In genomic region chr15:60582370-60583036, GRCh38 we compare ENCODE assay signal across 8 cellular contexts.
DNase-seq lines count a peak whose midpoint lies in the region; ATAC-seq and TF ChIP-seq lines count a peak whose summit lies in the region.

No MANE protein-coding gene starts in this region.

- H3K4me1 Mint-ChIP-seq in CD4-positive, alpha-beta memory T cell, result peaks cover 73 to 96% (median 87%) of the 10 kb centered on the region in 4 donors
- H3K4me1 Mint-ChIP-seq in activated CD4-positive, alpha-beta memory T cell treated with anti-CD3 and anti-CD28 coated beads, Interleukin-2, amount 10 ng/mL, durations not matched to agents 7 days and 5 days, result peaks cover 91% of the 10 kb centered on the region
- peaks cover 19% of the 10 kb centered on the region for H3K4me1 Mint-ChIP-seq in chondrocyte (ENCODE audit: low read depth)

- peak overlapping the region; percentile 7 to 27 for H3K4me3 ChIP-seq in CD4-positive, alpha-beta memory T cell (ENCODE audit: low read length in 2 of 2)
- no peak overlapping the region for H3K4me3 ChIP-seq in HAP-1

- H3K36me3 Mint-ChIP-seq in CD4-positive, alpha-beta memory T cell, result peaks cover 6 to 54% of the 10 kb centered on the region in 2 donors
- H3K36me3 Mint-ChIP-seq in activated CD4-positive, alpha-beta memory T cell treated with anti-CD3 and anti-CD28 coated beads, Interleukin-2, amount 10 ng/mL, durations not matched to agents 7 days and 5 days (ENCODE audit: low read depth), result peaks cover 36% of the 10 kb centered on the region
- H3K36me3 Mint-ChIP-seq in chondrocyte (ENCODE audit: low read depth), result no peaks in the 10 kb centered on the region

- H3K9me3 ChIP-seq in CD4-positive, alpha-beta memory T cell (ENCODE audit: control insufficient read depth in 1 of 2, low read length in 2 of 2), result no peaks in the 10 kb centered on the region
- H3K9me3 ChIP-seq in HAP-1, result no peaks in the 10 kb centered on the region; the same call in 1 of the 2 replicates

- H3K27ac ChIP-seq in CD4-positive, alpha-beta memory T cell (ENCODE audit: low read depth, low read length), result peak overlapping the region; percentile 92

- intact Hi-C loops in CD4-positive, alpha-beta memory T cell (cut with micrococcal nuclease), result loop anchor here (1.0 to 10.0 kb wide), 3 partner anchors 10 to 188 kb away; partner anchors contain the start of gene ANXA2

- peaks cover 99% of the 10 kb centered on the region for H3K4me1 ChIP-seq in CD4-positive, alpha-beta memory T cell (ENCODE audit: insufficient read depth, low read length)
- H3K4me1 ChIP-seq in HAP-1, result peaks cover 69% of the 10 kb centered on the region

- H3K27ac Mint-ChIP-seq in CD4-positive, alpha-beta memory T cell, result peak overlapping the region; percentile 92 to 98 (median 97)
- H3K27ac Mint-ChIP-seq in activated CD4-positive, alpha-beta memory T cell treated with anti-CD3 and anti-CD28 coated beads, Interleukin-2, amount 10 ng/mL, durations not matched to agents 7 days and 5 days, result peak overlapping the region; percentile 96
- no peak overlapping the region for H3K27ac Mint-ChIP-seq in chondrocyte (ENCODE audit: unreplicated experiment)

- TF ChIP-seq CTCF in chondrocyte (IDR thresholded peaks at IDR 0.05), result no peak

- CTCF ChIA-PET in CD4-positive, alpha-beta memory T cell (lab: Charles Lee; ENCODE audit: partially characterized antibody), result interaction anchor here (0.8 to 8.3 kb wide), 10 partner anchors 11 to 350 kb away, joined by 3 to 87 read pairs (median 8); no protein-coding TSS in a partner anchor
- CTCF ChIA-PET in activated CD4-positive, alpha-beta memory T cell treated with anti-CD3 and anti-CD28 coated beads, Interleukin-2, amount 10 ng/mL, durations not matched to agents 7 days and 5 days (lab: Charles Lee), result interaction anchor here (1.2 to 4.9 kb wide), 6 partner anchors 9 to 350 kb away, joined by 3 to 50 read pairs (median 4); no protein-coding TSS in a partner anchor

- no peaks in the 10 kb centered on the region for H3K27me3 ChIP-seq in CD4-positive, alpha-beta memory T cell (ENCODE audit: insufficient read depth, low read length)
- no peaks in the 10 kb centered on the region for H3K27me3 ChIP-seq in HAP-1 (ENCODE audit: low read depth)

- peak overlapping the region; percentile 60 to 89 (median 78) for H3K4me3 Mint-ChIP-seq in CD4-positive, alpha-beta memory T cell
- peak overlapping the region; percentile 52 for H3K4me3 Mint-ChIP-seq in activated CD4-positive, alpha-beta memory T cell treated with anti-CD3 and anti-CD28 coated beads, Interleukin-2, amount 10 ng/mL, durations not matched to agents 7 days and 5 days
- H3K4me3 Mint-ChIP-seq in chondrocyte (ENCODE audit: unreplicated experiment), result no peak overlapping the region

- no peaks in the 10 kb centered on the region for H3K27me3 Mint-ChIP-seq in CD4-positive, alpha-beta memory T cell
- H3K27me3 Mint-ChIP-seq in activated CD4-positive, alpha-beta memory T cell treated with anti-CD3 and anti-CD28 coated beads, Interleukin-2, amount 10 ng/mL, durations not matched to agents 7 days and 5 days, result no peaks in the 10 kb centered on the region
- peaks cover 2% of the 10 kb centered on the region for H3K27me3 Mint-ChIP-seq in chondrocyte (ENCODE audit: low read depth)

- in situ Hi-C loops in HAP-1 (cut with MboI; ENCODE audit: low sequenced_read_pairs), result loop anchor here (5.0 to 25.0 kb wide), 3 partner anchors 55 to 1255 kb away; no protein-coding TSS in a partner anchor

- H3K9me3 Mint-ChIP-seq in CD4-positive, alpha-beta memory T cell, result no peaks in the 10 kb centered on the region
- no peaks in the 10 kb centered on the region for H3K9me3 Mint-ChIP-seq in activated CD4-positive, alpha-beta memory T cell treated with anti-CD3 and anti-CD28 coated beads, Interleukin-2, amount 10 ng/mL, durations not matched to agents 7 days and 5 days
- no peaks in the 10 kb centered on the region for H3K9me3 Mint-ChIP-seq in chondrocyte (ENCODE audit: low read depth)

- peak; percentile 45 for ATAC-seq in HG02642 (IDR thresholded peaks at IDR 0.05; ENCODE audit: poor library complexity, unreplicated experiment)

- DNase-seq in CD4-positive, alpha-beta memory T cell, result peak; percentile 61 to 91 (median 65)
- peak; percentile 61 for DNase-seq in activated CD4-positive, alpha-beta memory T cell treated with anti-CD3 and anti-CD28 coated beads, Interleukin-2, amount 10 ng/mL, durations not matched to agents 7 days and 5 days
- DNase-seq in kidney tubule cell (ENCODE audit: low spot score) (peak; percentile 10), chondrocyte (ENCODE audit: low spot score) (no peak), HAP-1 (ENCODE audit: low spot score in 2 of 2) (no peak), NCI-H2029 treated with DMSO at 0.1 percent for 48 hours (lab: John Stamatoyannopoulos, UW) (no peak), mesenteric fat pad (ENCODE audit: low spot score) (no peak)

- POLR2A ChIA-PET in CD4-positive, alpha-beta memory T cell (lab: Charles Lee; ENCODE audit: partially characterized antibody), result interaction anchor here (0.8 to 28.8 kb wide), 19 partner anchors 4 to 334 kb away, joined by 3 to 628 read pairs (median 7); partner anchors contain the start of gene ANXA2
- POLR2A ChIA-PET in activated CD4-positive, alpha-beta memory T cell treated with anti-CD3 and anti-CD28 coated beads, Interleukin-2, amount 10 ng/mL, durations not matched to agents 7 days and 5 days (lab: Charles Lee), result interaction anchor here (0.9 to 34.6 kb wide), 10 partner anchors 0 to 893 kb away, joined by 3 to 678 read pairs (median 18); partner anchors contain the start of genes ANXA2, BNIP2 and ICE2

- no peaks in the 10 kb centered on the region for H3K36me3 ChIP-seq in CD4-positive, alpha-beta memory T cell (ENCODE audit: insufficient read depth, low read length)
- no peaks in the 10 kb centered on the region for H3K36me3 ChIP-seq in HAP-1 (replicated peaks)

Comparison
In these comparisons a context has a peak if more than half of its experiments do, and no peak if none do; other contexts are left out.
1. DNase-seq: peak in CD4-positive, alpha-beta memory T cell (5 of 5), activated CD4-positive, alpha-beta memory T cell treated with anti-CD3 and anti-CD28 coated beads, Interleukin-2, amount 10 ng/mL, durations not matched to agents 7 days and 5 days (single experiment) and kidney tubule cell (single experiment); none in chondrocyte (single experiment), HAP-1 (0 of 2), NCI-H2029 treated with DMSO at 0.1 percent for 48 hours (single experiment) and mesenteric fat pad (single experiment).